ENCODE assay signal across 16 cellular contexts in genomic region chr5:96114736-96115466, GRCh38.
DNase-seq lines count a peak whose midpoint lies in the region; ATAC-seq, FAIRE-seq and TF ChIP-seq lines count a peak whose summit lies in the region.
"Had no signal": no experiment of that assay in that cellular context is flagged by ENCODE, and none has a peak within 500 bp of the region (broad histone marks: within the 10 kb centered on the region; RNA-seq: fewer than 3 reads in every experiment).

No MANE protein-coding gene starts in this region.

- TF ChIP-seq POLR2A in HepG2 (IDR thresholded peaks at IDR 0.05; ENCODE audit: insufficient read depth in 1 of 2, low read depth in 2 of 2, low read length in 2 of 2) = no peak

- intact Hi-C loops in MCF 10A (cut with micrococcal nuclease) (loop anchor here (1.0 to 10.0 kb wide), 2 partner anchors 110 to 159 kb away; no protein-coding TSS in a partner anchor), HepG2 (cut with micrococcal nuclease; ENCODE audit: unreplicated experiment) (loop anchor here (5.0 to 10.0 kb wide), 2 partner anchors 258 to 470 kb away; partner anchors contain the start of gene RFESD)

- H3K27ac Mint-ChIP-seq in MCF 10A (ENCODE audit: low read depth, unreplicated experiment) = peak overlapping the region; percentile 87
- H3K27ac Mint-ChIP-seq: endodermal cell, type B pancreatic cell had no signal

- no peaks in the 10 kb centered on the region for H3K9me3 Mint-ChIP-seq in MCF 10A (ENCODE audit: unreplicated experiment)
- H3K9me3 Mint-ChIP-seq: endodermal cell, type B pancreatic cell had no signal

- TF ChIP-seq CTCF in SK-N-SH (IDR thresholded peaks at IDR 0.05) (no peak), MCF 10A (IDR thresholded peaks at IDR 0.05; ENCODE audit: unreplicated experiment) (no peak), HepG2 (CRISPR knock-in tag; IDR thresholded peaks at IDR 0.05) (no peak)

- in situ Hi-C loops in HepG2 (cut with HindIII; ENCODE audit: extremely low pct_ligation_motif_present, low pct_unique_long_range_greater_than_20kb) = loop anchor here (5.0 kb wide), 2 partner anchors 153 to 253 kb away; partner anchors contain the start of gene ELL2

- TF ChIP-seq RAD21 in SK-N-SH (IDR thresholded peaks at IDR 0.05; ENCODE audit: low read length) (no peak), HepG2 (CRISPR knock-in tag; IDR thresholded peaks at IDR 0.05) (no peak)

- H3K36me3 ChIP-seq in SK-N-SH (replicated peaks in 1 of 2; ENCODE audit: control insufficient read depth in 1 of 2, insufficient read depth in 2 of 2, low read length in 1 of 2) = no peaks in the 10 kb centered on the region
- no peaks in the 10 kb centered on the region for H3K36me3 ChIP-seq in HepG2 (replicated peaks in 1 of 2; ENCODE audit: control insufficient read depth in 1 of 2, insufficient read depth in 2 of 2, low read length in 2 of 2)

- H3F3A ChIP-seq in SK-N-SH (replicated peaks; ENCODE audit: insufficient read depth) = peaks cover 4% of the 10 kb centered on the region

- H3K36me3 Mint-ChIP-seq in MCF 10A (ENCODE audit: insufficient read depth, unreplicated experiment) = no peaks in the 10 kb centered on the region
- H3K36me3 Mint-ChIP-seq: type B pancreatic cell had no signal

- H3K79me2 ChIP-seq in SK-N-SH (ENCODE audit: insufficient read depth) = no peaks in the 10 kb centered on the region
- peaks cover 5% of the 10 kb centered on the region for H3K79me2 ChIP-seq in HepG2 (ENCODE audit: insufficient read depth, low read length)

- no peak overlapping the region for H3K4me3 Mint-ChIP-seq in MCF 10A (ENCODE audit: unreplicated experiment)
- H3K4me3 Mint-ChIP-seq: endodermal cell, type B pancreatic cell had no signal

- no peak for ATAC-seq in SK-N-SH treated with all-trans-retinoic acid at 6 μM for 48 hours
- ATAC-seq in HepG2 = no peak
- no peak for ATAC-seq in GM19397 (IDR thresholded peaks at IDR 0.05; ENCODE audit: unreplicated experiment)
- ATAC-seq: GM12878, right cardiac atrium had no signal

- CTCF ChIA-PET in SK-N-SH (lab: Yijun Ruan, JAX) (interaction anchor here (1.4 kb wide), 1 partner anchor 11 kb away, joined by 3 read pairs; no protein-coding TSS in a partner anchor), MCF 10A (lab: Yijun Ruan, JAX) (interaction anchor here (0.7 to 1.2 kb wide), 4 partner anchors 13 to 334 kb away, joined by 3 to 4 read pairs (median 3); no protein-coding TSS in a partner anchor), HepG2 (lab: Yijun Ruan, JAX; ENCODE audit: low intra/inter-chr PET ratio, low total read pairs) (no interaction called here)

- no peaks in the 10 kb centered on the region for H3K9me2 ChIP-seq in SK-N-SH

- POLR2A ChIA-PET in SK-N-SH (lab: Yijun Ruan, JAX) (interaction anchor here (0.6 kb wide), 1 partner anchor 160 kb away, joined by 3 read pairs; no protein-coding TSS in a partner anchor), MCF 10A (lab: Yijun Ruan, JAX) (interaction anchor here (0.6 to 4.0 kb wide), 15 partner anchors 14 to 253 kb away, joined by 3 to 26 read pairs (median 4); no protein-coding TSS in a partner anchor), HepG2 (lab: Yijun Ruan, JAX) (interaction anchor here (1.0 to 1.9 kb wide), 3 partner anchors 10 to 152 kb away, joined by 3 to 8 read pairs (median 3); no protein-coding TSS in a partner anchor)

- H4K20me1 ChIP-seq in SK-N-SH (ENCODE audit: insufficient read depth) = no peaks in the 10 kb centered on the region
- H4K20me1 ChIP-seq in HepG2 (ENCODE audit: insufficient read depth, low read length) = no peaks in the 10 kb centered on the region

- no peaks in the 10 kb centered on the region for H3K27me3 ChIP-seq in SK-N-SH (ENCODE audit: insufficient read depth)
- H3K27me3 ChIP-seq in HepG2 (ENCODE audit: control insufficient read depth in 1 of 2, insufficient read depth in 2 of 2, low read length in 2 of 2) = no peaks in the 10 kb centered on the region

- no peaks in the 10 kb centered on the region for H3K27me3 Mint-ChIP-seq in MCF 10A (ENCODE audit: insufficient read depth, unreplicated experiment)
- H3K27me3 Mint-ChIP-seq: type B pancreatic cell had no signal

- H2AFZ ChIP-seq in SK-N-SH (ENCODE audit: low read depth) = no peak overlapping the region; the same call in 1 of the 2 replicates
- no peak overlapping the region for H2AFZ ChIP-seq in HepG2 (ENCODE audit: low read length)

- peaks cover 0 to 14% of the 10 kb centered on the region in 2 experiments; a peak in 1 of 4 replicates for H3K4me1 ChIP-seq in SK-N-SH (ENCODE audit: control insufficient read depth in 1 of 2, insufficient read depth in 2 of 2, low read depth in 1 of 2, low read length in 1 of 2)
- H3K4me1 ChIP-seq in HepG2 (ENCODE audit: insufficient read depth, low read length) = peaks cover 95% of the 10 kb centered on the region

- no peak for TF ChIP-seq EP300 in SK-N-SH (IDR thresholded peaks at IDR 0.05; ENCODE audit: borderline replicate concordance in 1 of 2, low read depth in 1 of 2, low read length in 1 of 2)
- TF ChIP-seq EP300 in HepG2 (IDR thresholded peaks at IDR 0.05; ENCODE audit: low read depth in 2 of 2, low read length in 2 of 2) = no peak
- TF ChIP-seq EP300 in HepG2 (CRISPR knock-in tag; IDR thresholded peaks at IDR 0.05; ENCODE audit: borderline replicate concordance) = no peak

- BruUV-seq in MCF 10A (replicated peaks; lab: Mats Ljungman, UMichigan) (no TSS peak), HepG2 (replicated peaks; lab: Mats Ljungman, UMichigan) (no TSS peak)

- DNase-seq in SK-N-SH = no peak
- peak; percentile 50 for DNase-seq in LHCN-M2 (ENCODE audit: low read depth)
- DNase-seq in MCF 10A (ENCODE audit: unreplicated experiment) = peak; percentile 43
- no peak for DNase-seq in HepG2 (ENCODE audit: low spot score)
- no peak for DNase-seq in NCI-H446 treated with DMSO at 0.1 percent for 48 hours (lab: John Stamatoyannopoulos, UW)
- DNase-seq in Ammon's horn (ENCODE audit: low spot score) = no peak
- DNase-seq: endodermal cell, KG1, mucosa of descending colon, NCI-H2081 treated with DMSO at 0.1 percent for 48 hours had no signal

- H3K9me3 ChIP-seq in SK-N-SH (no peaks in the 10 kb centered on the region), HepG2 (ENCODE audit: low read length) (no peaks in the 10 kb centered on the region)
- H3K9me3 ChIP-seq: mucosa of descending colon had no signal

- H3K9ac ChIP-seq in SK-N-SH (no peak overlapping the region), HepG2 (ENCODE audit: insufficient read depth, low read depth, low read length) (no peak overlapping the region)

- whole genome bisulfite sequencing in SK-N-SH (ENCODE audit: low lambda C conversion rate) = 85% methylated on average over 3 of the region's 3 CpGs
- 77% methylated on average over 3 of the region's 3 CpGs for WGBS in HepG2 (ENCODE audit: low lambda C conversion rate)

- H3K4me3 ChIP-seq in SK-N-SH (ENCODE audit: low read depth in 2 of 2, low read length in 1 of 2) = no peak overlapping the region
- H3K4me3 ChIP-seq in HepG2 (replicated peaks in 1 of 3; ENCODE audit: insufficient read depth in 1 of 3, low read depth in 2 of 3, low read length in 3 of 3) = no peak overlapping the region
- H3K4me3 ChIP-seq: GM12878, mucosa of descending colon had no signal

- H3K27ac ChIP-seq in SK-N-SH (ENCODE audit: low read depth in 2 of 2, low read length in 1 of 2) (no peak overlapping the region), HepG2 (ENCODE audit: extremely low read length, insufficient read depth, low read length) (peak overlapping the region; percentile 57)

- peaks cover 19% of the 10 kb centered on the region for H3K4me1 Mint-ChIP-seq in MCF 10A (ENCODE audit: insufficient read depth, unreplicated experiment)

- no peak overlapping the region for H3K4me2 ChIP-seq in SK-N-SH
- no peak overlapping the region for H3K4me2 ChIP-seq in HepG2 (ENCODE audit: low read depth, low read length)

- FAIRE-seq in HepG2 (lab: Jason Lieb, UNC) = no peak
- FAIRE-seq: A204.1, GM12878 had no signal

TF ChIP-seq in SK-N-SH, 30 proteins besides CTCF, POLR2A, EP300 and RAD21 (continues in another document):
- no peak for TF ChIP-seq JUND (IDR thresholded peaks at IDR 0.05)
- peak; percentile 26; the same call in 1 of the 2 replicates for TF ChIP-seq FOSL2 (IDR thresholded peaks at IDR 0.05; ENCODE audit: borderline replicate concordance, low read depth)

TF ChIP-seq in SK-N-SH treated with all-trans-retinoic acid at 6 μM for 48 hours, 23 proteins besides CTCF, POLR2A, EP300 and RAD21 (continues in another document):
- TF ChIP-seq CSRNP3 (CRISPR knock-in tag; IDR thresholded peaks at IDR 0.05) (no peak), OSR1 (CRISPR knock-in tag; IDR thresholded peaks at IDR 0.05) (no peak)

TF ChIP-seq in HepG2, 621 proteins besides CTCF, POLR2A, EP300 and RAD21 (continues in another document):
- peak; percentile 60; the same call in 1 of the 2 replicates for TF ChIP-seq SOX5 (CRISPR knock-in tag; IDR thresholded peaks at IDR 0.05; ENCODE audit: borderline replicate concordance)
- TF ChIP-seq ZNF784 (CRISPR knock-in tag; IDR thresholded peaks at IDR 0.05; ENCODE audit: borderline replicate concordance) = no peak
- TF ChIP-seq CHD2 (IDR thresholded peaks at IDR 0.05; ENCODE audit: low read depth, low read length) = no peak
- no peak for TF ChIP-seq KDM3A (CRISPR knock-in tag; IDR thresholded peaks at IDR 0.05; ENCODE audit: low read depth)
- TF ChIP-seq PRPF4 (IDR thresholded peaks at IDR 0.05; ENCODE audit: low read depth, low read length, poor library complexity, severe bottlenecking) = no peak
- no peak for TF ChIP-seq NBN (conservative IDR thresholded peaks at IDR 0.05)
- no peak for TF ChIP-seq MEF2D (CRISPR knock-in tag; IDR thresholded peaks at IDR 0.05)
- no peak for TF ChIP-seq SNAPC5 (CRISPR knock-in tag; IDR thresholded peaks at IDR 0.05; ENCODE audit: borderline replicate concordance)
- no peak for TF ChIP-seq ZFX (CRISPR knock-in tag; IDR thresholded peaks at IDR 0.05; ENCODE audit: low read depth)
- TF ChIP-seq MAF1 (CRISPR knock-in tag; IDR thresholded peaks at IDR 0.05; ENCODE audit: borderline replicate concordance) = no peak
- no peak for TF ChIP-seq LBX2 (CRISPR knock-in tag; IDR thresholded peaks at IDR 0.05; ENCODE audit: borderline replicate concordance)
- TF ChIP-seq ASH2L (IDR thresholded peaks at IDR 0.05; ENCODE audit: insufficient read length, low read depth, low read length) = peak; percentile 11

Comparison
In these comparisons a context has a peak if more than half of its experiments do, and no peak if none do; other contexts are left out.
1. DNase-seq: peak in LHCN-M2 (single experiment) and MCF 10A (single experiment); none in SK-N-SH (single experiment), HepG2 (single experiment), NCI-H446 treated with DMSO at 0.1 percent for 48 hours (single experiment) and Ammon's horn (single experiment).
2. Of the 25 proteins assayed by ChIP-seq in both HepG2 and SK-N-SH: peak only in HepG2: SMC3; only in SK-N-SH: none; in both: FOSL2; in neither: 23.